In the genomic region with DNA sequence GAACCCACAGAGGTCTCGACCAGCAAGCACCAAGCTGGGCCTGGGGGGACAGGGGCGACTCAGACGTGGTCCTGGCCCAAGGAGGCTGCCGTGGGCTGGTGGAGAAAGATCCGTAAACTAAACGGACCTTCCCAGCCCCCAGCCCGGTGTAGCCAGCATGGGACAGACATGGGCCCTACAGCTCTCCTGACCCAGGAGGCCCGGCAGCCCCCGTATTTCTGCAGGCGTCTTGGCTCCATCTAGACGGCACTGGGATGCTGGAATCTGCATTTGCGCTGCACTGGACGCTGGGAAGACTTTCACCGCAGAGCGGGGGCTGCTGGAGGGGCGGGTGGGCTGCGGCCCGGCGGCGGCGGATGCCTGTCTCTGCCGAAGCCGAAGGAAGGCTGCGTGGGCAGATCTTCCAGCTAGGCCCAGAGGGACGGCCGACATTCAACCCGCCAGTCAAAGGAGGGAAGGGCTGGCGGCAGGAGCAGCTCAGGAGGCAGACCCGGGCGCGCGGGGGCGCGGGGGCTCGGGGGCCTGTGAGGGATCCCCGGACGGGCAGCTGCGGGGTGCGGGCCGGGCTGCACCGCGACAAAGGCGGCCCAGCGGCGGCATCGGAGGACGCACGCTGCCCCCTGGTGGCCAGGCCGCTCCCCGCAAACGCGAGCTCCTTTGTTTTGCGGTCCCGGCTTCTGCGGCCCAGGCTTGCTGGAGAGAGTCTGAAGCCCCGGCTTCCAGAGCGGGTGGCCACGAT, we compare ENCODE assay signal across 7 cellular contexts.
A peak's percentile ranks its signal among the peaks of the same experiment; 100 is the strongest.
DNase-seq lines count a peak whose midpoint lies in the region; ATAC-seq, FAIRE-seq and TF ChIP-seq lines count a peak whose summit lies in the region.

No MANE protein-coding gene starts in this region.

- H3K4me3 Mint-ChIP-seq in naive B cell = peak overlapping the region in 1 of 8 donors; percentile 17

- H3K27ac ChIP-seq in esophagus muscularis mucosa (replicated peaks in 1 of 4) = no peak overlapping the region

- DNase-seq in GM12892 (ENCODE audit: insufficient read length) = peak; percentile 82
- DNase-seq in NOMO-1 treated with dmso at 0.1 percent for 144 hours (lab: John Stamatoyannopoulos, UW; ENCODE audit: unreplicated experiment) = peak; percentile 12
- DNase-seq in activated T-cell treated with anti-CD3 and anti-CD28 coated beads for 4 hours = peak; percentile 41
- DNase-seq in esophagus muscularis mucosa (ENCODE audit: extremely low spot score) = no peak
- peak; percentile 18 for DNase-seq in naive B cell
- peak in 5 of 6 experiments; percentile 24 to 52 (median 43) for DNase-seq in stimulated activated naive CD4-positive, alpha-beta T cell (lab: John Stamatoyannopoulos, UW)

- no peaks in the 10 kb centered on the region for H3K36me3 ChIP-seq in esophagus muscularis mucosa

- H3K4me1 Mint-ChIP-seq in naive B cell = peaks cover 0 to 9% (median 6%) of the 10 kb centered on the region in 3 donors

- no peak for TF ChIP-seq POLR2A in GM12892 (IDR thresholded peaks at IDR 0.05; ENCODE audit: low read depth, low read length)
- TF ChIP-seq POLR2A in esophagus muscularis mucosa (IDR thresholded peaks at IDR 0.05; ENCODE audit: low read depth) = no peak

- no peaks in the 10 kb centered on the region for H3K9me3 ChIP-seq in esophagus muscularis mucosa

- peaks cover 0 to 5% (median 0%) of the 10 kb centered on the region in 7 donors for H3K9me3 Mint-ChIP-seq in naive B cell

- peaks cover 30 to 63% (median 61%) of the 10 kb centered on the region in 3 donors for H3K27me3 Mint-ChIP-seq in naive B cell

- intact Hi-C loops in esophagus muscularis mucosa (cut with DNase I) = loop anchor here (2.0 to 10.0 kb wide), 3 partner anchors 267 to 693 kb away; partner anchors contain the start of gene NSG2

- peak; percentile 69 for FAIRE-seq in GM12892 (lab: Jason Lieb, UNC)

- TF ChIP-seq EP300 in esophagus muscularis mucosa (IDR thresholded peaks at IDR 0.05) = no peak

- peaks cover 0 to 8% of the 10 kb centered on the region in 2 donors for H3K36me3 Mint-ChIP-seq in naive B cell

- H3K4me3 ChIP-seq in esophagus muscularis mucosa = peak overlapping the region; percentile 47 to 64 (median 54)

- peaks cover 0 to 56% (median 0%) of the 10 kb centered on the region in 4 donors for H3K27me3 ChIP-seq in esophagus muscularis mucosa

- TF ChIP-seq CTCF in esophagus muscularis mucosa (IDR thresholded peaks at IDR 0.05) = peak; percentile 71 to 93 (median 92)

- WGBS in esophagus muscularis mucosa = 35% methylated on average over 9 of the region's 58 CpGs

- no peak overlapping the region for H3K27ac Mint-ChIP-seq in naive B cell

- peaks cover 5 to 12% (median 11%) of the 10 kb centered on the region in 4 donors for H3K4me1 ChIP-seq in esophagus muscularis mucosa

- peak; percentile 69 for ATAC-seq in HG03066 (IDR thresholded peaks at IDR 0.05; ENCODE audit: low read depth, unreplicated experiment)
- peak; percentile 37 to 47 for ATAC-seq in naive B cell (ENCODE audit: low read depth in 2 of 2)
